In the genomic region with DNA sequence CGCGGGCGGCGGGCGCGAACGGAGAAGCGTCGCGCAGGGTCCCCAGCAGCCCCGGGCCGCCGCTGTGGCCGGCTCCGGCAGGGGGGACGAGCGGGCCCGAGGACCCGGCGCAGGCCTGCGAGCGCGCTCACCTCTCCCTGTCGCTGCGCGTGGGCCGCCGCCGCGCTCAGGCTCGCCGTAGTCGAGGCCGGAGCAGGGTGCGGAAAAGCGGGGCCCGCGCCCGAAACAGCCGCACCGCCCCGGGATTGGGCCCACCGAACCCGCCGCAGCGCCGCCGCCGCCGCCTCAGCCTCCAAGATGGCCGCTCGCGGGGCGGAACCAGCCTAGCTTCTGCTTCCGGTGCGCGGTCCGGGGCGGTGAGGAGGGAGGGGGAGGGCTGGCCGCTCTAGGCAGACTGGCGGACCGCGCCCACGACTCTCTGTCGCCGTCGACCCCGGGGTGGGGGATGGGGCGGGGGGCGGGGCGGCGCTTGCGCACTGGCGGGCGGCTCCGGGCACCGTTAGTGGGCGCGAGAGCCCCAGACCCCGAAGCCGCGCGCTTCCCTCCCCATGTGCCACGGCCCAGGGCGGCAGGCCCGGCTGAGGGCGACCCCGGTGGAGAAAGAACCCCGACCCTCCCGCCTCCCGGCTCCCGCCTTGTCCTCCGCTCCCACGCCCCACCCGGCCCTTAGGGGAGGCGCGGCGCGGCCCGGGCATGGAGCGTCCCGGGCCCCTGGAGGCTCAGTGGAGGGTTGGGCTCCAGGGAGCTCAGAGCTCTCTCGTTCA, we compare ENCODE assay signal across 1 cellular context.
TF ChIP-seq lines count a peak whose summit lies in the region.

Gene UBE2J2, minus strand, starts transcription at position 320 of the 764 bp plus-strand sequence. CDS start 5,862 bp downstream, outside the sequence.

TF ChIP-seq in K562, 482 proteins besides CTCF, POLR2A, EP300 and RAD21 (continued from another document and continues in another):
- TF ChIP-seq, protein P1, sequence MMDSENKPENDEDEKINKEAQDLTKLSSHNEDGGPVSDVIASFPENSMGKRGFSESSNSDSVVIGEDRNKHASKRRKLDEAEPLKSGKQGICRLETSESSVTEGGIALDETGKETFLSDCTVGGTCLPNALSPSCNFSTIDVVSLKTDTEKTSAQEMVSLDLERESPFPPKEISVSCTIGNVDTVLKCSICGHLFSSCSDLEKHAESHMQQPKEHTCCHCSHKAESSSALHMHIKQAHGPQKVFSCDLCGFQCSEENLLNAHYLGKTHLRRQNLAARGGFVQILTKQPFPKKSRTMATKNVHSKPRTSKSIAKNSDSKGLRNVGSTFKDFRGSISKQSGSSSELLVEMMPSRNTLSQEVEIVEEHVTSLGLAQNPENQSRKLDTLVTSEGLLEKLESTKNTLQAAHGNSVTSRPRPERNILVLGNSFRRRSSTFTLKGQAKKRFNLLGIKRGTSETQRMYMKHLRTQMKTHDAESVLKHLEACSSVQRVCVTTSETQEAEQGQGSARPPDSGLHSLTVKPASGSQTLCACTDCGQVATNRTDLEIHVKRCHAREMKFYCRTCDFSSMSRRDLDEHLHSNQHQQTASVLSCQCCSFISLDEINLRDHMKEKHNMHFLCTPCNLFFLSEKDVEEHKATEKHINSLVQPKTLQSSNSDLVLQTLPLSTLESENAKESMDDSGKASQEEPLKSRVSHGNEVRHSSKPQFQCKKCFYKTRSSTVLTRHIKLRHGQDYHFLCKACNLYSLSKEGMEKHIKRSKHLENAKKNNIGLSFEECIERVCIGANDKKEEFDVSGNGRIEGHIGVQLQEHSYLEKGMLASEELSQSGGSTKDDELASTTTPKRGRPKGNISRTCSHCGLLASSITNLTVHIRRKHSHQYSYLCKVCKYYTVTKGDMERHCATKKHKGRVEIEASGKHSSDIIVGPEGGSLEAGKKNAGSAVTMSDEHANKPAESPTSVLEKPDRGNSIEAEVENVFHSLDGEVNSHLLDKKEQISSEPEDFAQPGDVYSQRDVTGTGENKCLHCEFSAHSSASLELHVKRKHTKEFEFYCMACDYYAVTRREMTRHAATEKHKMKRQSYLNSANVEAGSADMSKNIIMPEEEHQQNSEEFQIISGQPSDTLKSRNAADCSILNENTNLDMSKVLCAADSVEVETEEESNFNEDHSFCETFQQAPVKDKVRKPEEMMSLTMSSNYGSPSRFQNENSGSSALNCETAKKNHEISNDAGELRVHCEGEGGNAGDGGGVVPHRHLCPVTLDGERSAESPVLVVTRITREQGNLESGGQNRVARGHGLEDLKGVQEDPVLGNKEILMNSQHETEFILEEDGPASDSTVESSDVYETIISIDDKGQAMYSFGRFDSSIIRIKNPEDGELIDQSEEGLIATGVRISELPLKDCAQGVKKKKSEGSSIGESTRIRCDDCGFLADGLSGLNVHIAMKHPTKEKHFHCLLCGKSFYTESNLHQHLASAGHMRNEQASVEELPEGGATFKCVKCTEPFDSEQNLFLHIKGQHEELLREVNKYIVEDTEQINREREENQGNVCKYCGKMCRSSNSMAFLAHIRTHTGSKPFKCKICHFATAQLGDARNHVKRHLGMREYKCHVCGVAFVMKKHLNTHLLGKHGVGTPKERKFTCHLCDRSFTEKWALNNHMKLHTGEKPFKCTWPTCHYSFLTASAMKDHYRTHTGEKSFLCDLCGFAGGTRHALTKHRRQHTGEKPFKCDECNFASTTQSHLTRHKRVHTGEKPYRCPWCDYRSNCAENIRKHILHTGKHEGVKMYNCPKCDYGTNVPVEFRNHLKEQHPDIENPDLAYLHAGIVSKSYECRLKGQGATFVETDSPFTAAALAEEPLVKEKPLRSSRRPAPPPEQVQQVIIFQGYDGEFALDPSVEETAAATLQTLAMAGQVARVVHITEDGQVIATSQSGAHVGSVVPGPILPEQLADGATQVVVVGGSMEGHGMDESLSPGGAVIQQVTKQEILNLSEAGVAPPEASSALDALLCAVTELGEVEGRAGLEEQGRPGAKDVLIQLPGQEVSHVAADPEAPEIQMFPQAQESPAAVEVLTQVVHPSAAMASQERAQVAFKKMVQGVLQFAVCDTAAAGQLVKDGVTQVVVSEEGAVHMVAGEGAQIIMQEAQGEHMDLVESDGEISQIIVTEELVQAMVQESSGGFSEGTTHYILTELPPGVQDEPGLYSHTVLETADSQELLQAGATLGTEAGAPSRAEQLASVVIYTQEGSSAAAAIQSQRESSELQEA (IDR thresholded peaks at IDR 0.05; ENCODE audit: low read depth) = no peak
- TF ChIP-seq KLF13 (tag; IDR thresholded peaks at IDR 0.05; ENCODE audit: borderline replicate concordance, low read depth) (no peak), TEAD4 (IDR thresholded peaks at IDR 0.05; ENCODE audit: low read length) (no peak), TEAD4 (CRISPR knock-in tag; IDR thresholded peaks at IDR 0.05; ENCODE audit: borderline replicate concordance) (no peak), PYGO2 (tag; IDR thresholded peaks at IDR 0.05) (no peak), SMAD4 (CRISPR knock-in tag; conservative IDR thresholded peaks at IDR 0.05) (0 out of 2 replicates have a peak, but pooled peaks have one; percentile 51), ETV1 (tag; conservative IDR thresholded peaks at IDR 0.05; ENCODE audit: low read depth) (no peak; the same call in 1 of the 2 replicates), EGR1 (conservative IDR thresholded peaks at IDR 0.05) (peak; percentile 67), LARP7 (IDR thresholded peaks at IDR 0.05) (no peak), TAF1 (IDR thresholded peaks at IDR 0.05; ENCODE audit: control insufficient read depth, extremely low read depth, insufficient read depth, low read length, severe bottlenecking) (peak; percentile 88), ZBTB43 (CRISPR knock-in tag; IDR thresholded peaks at IDR 0.05) (no peak), FOXJ2 (tag; IDR thresholded peaks at IDR 0.05) (no peak), ZNF740 (CRISPR knock-in tag; IDR thresholded peaks at IDR 0.05) (peak; percentile 10; the same call in 1 of the 2 replicates), ZNF740 (tag; IDR thresholded peaks at IDR 0.05) (no peak), SNIP1 (IDR thresholded peaks at IDR 0.05; ENCODE audit: low read depth) (peak; percentile 83), STAG1 (CRISPR knock-in tag; IDR thresholded peaks at IDR 0.05; ENCODE audit: borderline replicate concordance) (no peak), LEF1 (IDR thresholded peaks at IDR 0.05) (no peak), ARID2 (IDR thresholded peaks at IDR 0.05) (no peak), NFIX (CRISPR knock-in tag; IDR thresholded peaks at IDR 0.05; ENCODE audit: low read depth) (no peak), NR2C2 (CRISPR knock-in tag; IDR thresholded peaks at IDR 0.05) (peak; percentile 97), NR2C2 (tag; IDR thresholded peaks at IDR 0.05) (peak; percentile 100), U2AF1 (optimal IDR thresholded peaks at IDR 0.05; ENCODE audit: low read depth, low read length) (peak; percentile 84), KAT7 (CRISPR knock-in tag; IDR thresholded peaks at IDR 0.05; ENCODE audit: borderline replicate concordance) (no peak; the same call in 1 of the 2 replicates), ZNF830 (CRISPR knock-in tag; IDR thresholded peaks at IDR 0.05) (no peak), ELF1 (tag; IDR thresholded peaks at IDR 0.05) (peak; percentile 80), RFX1 (IDR thresholded peaks at IDR 0.05) (no peak), KLF10 (CRISPR knock-in tag; IDR thresholded peaks at IDR 0.05) (no peak), U2AF2 (optimal IDR thresholded peaks at IDR 0.05; ENCODE audit: low read depth, low read length) (no peak), FOXK1 (CRISPR knock-in tag; IDR thresholded peaks at IDR 0.05; ENCODE audit: borderline replicate concordance) (no peak)
- TF ChIP-seq, protein P2, sequence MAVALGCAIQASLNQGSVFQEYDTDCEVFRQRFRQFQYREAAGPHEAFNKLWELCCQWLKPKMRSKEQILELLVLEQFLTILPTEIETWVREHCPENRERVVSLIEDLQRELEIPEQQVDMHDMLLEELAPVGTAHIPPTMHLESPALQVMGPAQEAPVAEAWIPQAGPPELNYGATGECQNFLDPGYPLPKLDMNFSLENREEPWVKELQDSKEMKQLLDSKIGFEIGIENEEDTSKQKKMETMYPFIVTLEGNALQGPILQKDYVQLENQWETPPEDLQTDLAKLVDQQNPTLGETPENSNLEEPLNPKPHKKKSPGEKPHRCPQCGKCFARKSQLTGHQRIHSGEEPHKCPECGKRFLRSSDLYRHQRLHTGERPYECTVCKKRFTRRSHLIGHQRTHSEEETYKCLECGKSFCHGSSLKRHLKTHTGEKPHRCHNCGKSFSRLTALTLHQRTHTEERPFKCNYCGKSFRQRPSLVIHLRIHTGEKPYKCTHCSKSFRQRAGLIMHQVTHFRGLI (CRISPR knock-in tag; IDR thresholded peaks at IDR 0.05) = no peak
- TF ChIP-seq, protein P3, sequence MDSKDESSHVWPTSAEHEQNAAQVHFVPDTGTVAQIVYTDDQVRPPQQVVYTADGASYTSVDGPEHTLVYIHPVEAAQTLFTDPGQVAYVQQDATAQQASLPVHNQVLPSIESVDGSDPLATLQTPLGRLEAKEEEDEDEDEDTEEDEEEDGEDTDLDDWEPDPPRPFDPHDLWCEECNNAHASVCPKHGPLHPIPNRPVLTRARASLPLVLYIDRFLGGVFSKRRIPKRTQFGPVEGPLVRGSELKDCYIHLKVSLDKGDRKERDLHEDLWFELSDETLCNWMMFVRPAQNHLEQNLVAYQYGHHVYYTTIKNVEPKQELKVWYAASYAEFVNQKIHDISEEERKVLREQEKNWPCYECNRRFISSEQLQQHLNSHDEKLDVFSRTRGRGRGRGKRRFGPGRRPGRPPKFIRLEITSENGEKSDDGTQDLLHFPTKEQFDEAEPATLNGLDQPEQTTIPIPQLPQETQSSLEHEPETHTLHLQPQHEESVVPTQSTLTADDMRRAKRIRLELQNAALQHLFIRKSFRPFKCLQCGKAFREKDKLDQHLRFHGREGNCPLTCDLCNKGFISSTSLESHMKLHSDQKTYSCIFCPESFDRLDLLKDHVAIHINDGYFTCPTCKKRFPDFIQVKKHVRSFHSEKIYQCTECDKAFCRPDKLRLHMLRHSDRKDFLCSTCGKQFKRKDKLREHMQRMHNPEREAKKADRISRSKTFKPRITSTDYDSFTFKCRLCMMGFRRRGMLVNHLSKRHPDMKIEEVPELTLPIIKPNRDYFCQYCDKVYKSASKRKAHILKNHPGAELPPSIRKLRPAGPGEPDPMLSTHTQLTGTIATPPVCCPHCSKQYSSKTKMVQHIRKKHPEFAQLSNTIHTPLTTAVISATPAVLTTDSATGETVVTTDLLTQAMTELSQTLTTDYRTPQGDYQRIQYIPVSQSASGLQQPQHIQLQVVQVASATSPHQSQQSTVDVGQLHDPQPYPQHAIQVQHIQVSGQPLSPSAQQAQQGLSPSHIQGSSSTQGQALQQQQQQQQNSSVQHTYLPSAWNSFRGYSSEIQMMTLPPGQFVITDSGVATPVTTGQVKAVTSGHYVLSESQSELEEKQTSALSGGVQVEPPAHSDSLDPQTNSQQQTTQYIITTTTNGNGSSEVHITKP (IDR thresholded peaks at IDR 0.05; ENCODE audit: partially characterized antibody) = no peak
